16 cellular contexts compared by ENCODE assay signal in genomic region chr10:15813415-15813814, GRCh38. TPM values are rescaled to one million over a fixed set of nuclear protein-coding genes. Genes with fewer than 3 reads are reported as not detected.
DNase-seq lines count a peak whose midpoint lies in the region; ATAC-seq and TF ChIP-seq lines count a peak whose summit lies in the region.
"Had no signal": no experiment of that assay in that cellular context is flagged by ENCODE, and none has a peak within 500 bp of the region (broad histone marks: within the 10 kb centered on the region; RNA-seq: fewer than 3 reads in every experiment).

No MANE protein-coding gene starts in this region.

- intact Hi-C loops in mucosa of descending colon (cut with DNase I, micrococcal nuclease) = no loop called here
- intact Hi-C loops in uterus (cut with DNase I; ENCODE audit: low total_unique reads) = no loop called here

- H3K4me3 ChIP-seq in cardiac fibroblast (replicated peaks in 1 of 2; ENCODE audit: low read depth in 2 of 2, low read length in 2 of 2) (no peak overlapping the region), mucosa of descending colon (no peak overlapping the region), uterus (no peak overlapping the region)
- H3K4me3 ChIP-seq: sigmoid colon had no signal

- H3K27ac ChIP-seq in uterus = no peak overlapping the region
- H3K27ac ChIP-seq: sigmoid colon had no signal

- TF ChIP-seq EP300 in Ishikawa (IDR thresholded peaks at IDR 0.05; ENCODE audit: borderline replicate concordance) = no peak

- DNase-seq in ELR (ENCODE audit: low read depth) (peak; percentile 2), cardiac fibroblast (ENCODE audit: low read depth in 2 of 2) (peak; percentile 50 to 55), mucosa of descending colon (no peak), uterus (no peak), omental fat pad (ENCODE audit: low spot score) (no peak), NCI-H2029 (lab: John Stamatoyannopoulos, UW) (no peak)
- DNase-seq: activated CD4-positive, alpha-beta T cell treated with anti-CD3 and anti-CD28 coated beads, Interleukin-2, amount 10 ng/mL, durations not matched to agents 7 days and 5 days; caudate nucleus; effector CD4-positive, alpha-beta T cell; left cardiac atrium; NCI-H2081; nucleus accumbens; RPMI8226; sigmoid colon; SW 1271 had no signal

- ATAC-seq in mucosa of descending colon = peak; percentile 29
- ATAC-seq in omental fat pad (ENCODE audit: low FRiP score) = no peak
- ATAC-seq: left cardiac atrium had no signal

- TF ChIP-seq RAD21 in Ishikawa (IDR thresholded peaks at IDR 0.05; ENCODE audit: low read depth) = no peak

- TF ChIP-seq POLR2A in uterus (IDR thresholded peaks at IDR 0.05) = no peak

- H3K9me3 ChIP-seq in mucosa of descending colon (no peaks in the 10 kb centered on the region), uterus (no peaks in the 10 kb centered on the region)
- H3K9me3 ChIP-seq: sigmoid colon had no signal

- no peaks in the 10 kb centered on the region for H3K27me3 ChIP-seq in uterus
- H3K27me3 ChIP-seq: sigmoid colon had no signal

- H3K4me1 ChIP-seq in mucosa of descending colon (ENCODE audit: low read depth) (peaks cover 12% of the 10 kb centered on the region), uterus (no peaks in the 10 kb centered on the region)

- TF ChIP-seq CTCF in cardiac fibroblast (IDR thresholded peaks at IDR 0.05; ENCODE audit: low read depth, low read length) (no peak), mucosa of descending colon (IDR thresholded peaks at IDR 0.05) (no peak), uterus (IDR thresholded peaks at IDR 0.05) (no peak), omental fat pad (IDR thresholded peaks at IDR 0.05) (no peak)

- H3K36me3 ChIP-seq in mucosa of descending colon (ENCODE audit: low read depth) (no peaks in the 10 kb centered on the region), uterus (no peaks in the 10 kb centered on the region)

TF ChIP-seq in Ishikawa, 13 proteins besides CTCF, POLR2A, EP300 and RAD21:
- TF ChIP-seq CEBPB (IDR thresholded peaks at IDR 0.05) (no peak), NFIC (IDR thresholded peaks at IDR 0.05) (0 out of 2 replicates have a peak, but pooled peaks have one; percentile 9), CREB1 (IDR thresholded peaks at IDR 0.05; ENCODE audit: low read depth) (no peak), TEAD4 (IDR thresholded peaks at IDR 0.05) (no peak), ZBTB7A (IDR thresholded peaks at IDR 0.05; ENCODE audit: low read depth) (no peak), USF1 (IDR thresholded peaks at IDR 0.05) (no peak)

RNA-seq across cellular contexts. Expression of gene MINDY3, which starts 46.9 kb away (rescaled TPM):
- total RNA-seq in mucosa of descending colon (10 to 100 TPM; 20.2 to 36.4 (median 28.4) TPM), uterus (10 to 100 TPM; 20.9 to 63.5 (median 51.7) TPM), omental fat pad (10 to 100 TPM; 19.6 to 38.6 (median 24.2) TPM)

Comparison
In these comparisons a context has a peak if more than half of its experiments do, and no peak if none do; other contexts are left out.
1. DNase-seq: peak in ELR (single experiment) and cardiac fibroblast (2 of 2); none in mucosa of descending colon (0 of 3), uterus (0 of 2), omental fat pad (single experiment) and NCI-H2029 (single experiment).